ENCODE assay signal across 8 cellular contexts in the genomic region with DNA sequence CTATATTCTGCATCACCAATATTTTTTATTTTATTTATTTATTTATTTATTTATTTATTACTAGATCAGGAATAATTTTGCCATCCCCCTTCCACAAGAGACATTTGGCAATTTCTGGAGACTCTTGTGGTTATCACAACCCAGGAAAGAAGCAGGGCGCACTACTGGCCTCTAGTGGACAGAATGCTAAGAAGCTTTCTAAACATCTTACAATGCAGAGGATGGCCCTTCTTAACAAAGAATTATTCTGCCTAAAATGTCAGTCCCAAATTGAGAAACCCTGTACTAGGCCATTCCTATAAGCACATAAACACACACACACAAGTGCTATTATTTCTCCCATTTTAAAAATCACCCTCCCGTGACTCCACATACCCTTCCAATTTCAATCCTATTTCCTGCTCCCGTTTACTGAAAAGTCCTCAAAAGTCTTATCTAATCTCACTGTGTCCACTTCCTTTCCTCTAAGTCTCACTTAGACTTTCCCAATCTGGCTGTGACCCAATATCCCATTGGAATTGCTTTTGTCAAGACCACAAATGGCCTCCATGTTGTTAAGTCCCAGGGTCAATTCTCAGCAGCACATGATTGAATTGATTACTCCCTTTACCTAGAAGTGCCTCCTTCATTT. TPM values are rescaled to one million over a fixed set of nuclear protein-coding genes. Genes with fewer than 3 reads are reported as not detected.
DNase-seq lines count a peak whose midpoint lies in the region; ATAC-seq and TF ChIP-seq lines count a peak whose summit lies in the region.

No MANE protein-coding gene starts in this region.

- H3K9me2 ChIP-seq in Karpas-422 (replicated peaks; ENCODE audit: insufficient read depth, low read length): no peaks in the 10 kb centered on the region

- no peaks in the 10 kb centered on the region for H3K9me3 ChIP-seq in Karpas-422 (ENCODE audit: low read length)
- H3K9me3 ChIP-seq in left ventricle myocardium inferior (replicated peaks): no peaks in the 10 kb centered on the region

- H3K4me1 ChIP-seq in Karpas-422 (ENCODE audit: low read length) (no peaks in the 10 kb centered on the region), left ventricle myocardium inferior (no peaks in the 10 kb centered on the region)

- peak; percentile 87 for TF ChIP-seq CTCF in left ventricle myocardium inferior (IDR thresholded peaks at IDR 0.05; ENCODE audit: borderline replicate concordance)

- in situ Hi-C loops in SK-MEL-5 (cut with HindIII; ENCODE audit: low pct_unique_long_range_greater_than_20kb, low sequenced_read_pairs): no loop called here

- intact Hi-C loops in left ventricle myocardium inferior (cut with micrococcal nuclease): no loop called here
- intact Hi-C loops in sciatic nerve (cut with DNase I): no loop called here

- no peaks in the 10 kb centered on the region for H4K20me1 ChIP-seq in Karpas-422 (ENCODE audit: insufficient read depth, low read depth, low read length)

- ATAC-seq in sciatic nerve (peak; percentile 78), HG03565 (IDR thresholded peaks at IDR 0.05; ENCODE audit: unreplicated experiment) (no peak), HG02678 (IDR thresholded peaks at IDR 0.05; ENCODE audit: unreplicated experiment) (no peak)

- H3K27me3 ChIP-seq in Karpas-422 (ENCODE audit: low read length): no peaks in the 10 kb centered on the region
- no peaks in the 10 kb centered on the region for H3K27me3 ChIP-seq in left ventricle myocardium inferior (ENCODE audit: low read depth)

- DNase-seq in EL: peak; percentile 76
- DNase-seq in Karpas-422: peak; percentile 84
- peak; percentile 81 for DNase-seq in SK-MEL-5 (ENCODE audit: low read depth, low spot score)
- peak; percentile 21 for DNase-seq in activated naive CD8-positive, alpha-beta T cell treated with anti-CD3 and anti-CD28 coated beads, Interleukin-2, amount 50 U/mL, for 16 hours (ENCODE audit: low read depth, low spot score)
- DNase-seq in left ventricle myocardium inferior: peak; percentile 29
- DNase-seq in sciatic nerve (ENCODE audit: low spot score): peak; percentile 83

- no peak overlapping the region for H2AFZ ChIP-seq in Karpas-422 (ENCODE audit: low read length)

- no peak overlapping the region for H3K9ac ChIP-seq in Karpas-422 (ENCODE audit: low read length)

- no peaks in the 10 kb centered on the region for H3K36me3 ChIP-seq in Karpas-422 (ENCODE audit: insufficient read depth, low read length)
- no peaks in the 10 kb centered on the region for H3K36me3 ChIP-seq in left ventricle myocardium inferior

- no peak overlapping the region for H3K4me2 ChIP-seq in Karpas-422 (ENCODE audit: low read depth, low read length, poor library complexity, severe bottlenecking)

- no peaks in the 10 kb centered on the region for H3K79me2 ChIP-seq in Karpas-422 (ENCODE audit: low read length)

- no peak overlapping the region for H3K27ac ChIP-seq in Karpas-422 (ENCODE audit: low read length)
- H3K27ac ChIP-seq in left ventricle myocardium inferior (replicated peaks): no peak overlapping the region

- H3K4me3 ChIP-seq in Karpas-422 (ENCODE audit: low read length): no peak overlapping the region
- no peak overlapping the region for H3K4me3 ChIP-seq in left ventricle myocardium inferior

RNA-seq across cellular contexts. Expression of gene RNF11, which starts 43.7 kb away (rescaled TPM):
- 10.0 and 12.3 TPM in 2 replicates for total RNA-seq in Karpas-422 (2014; rRNA removed; shearing (Covaris generic); ENCODE audit: low replicate concordance)
- 103 and 110 TPM in 2 replicates for total RNA-seq in SK-MEL-5 (2014; rRNA removed; shearing (Covaris generic))
- polyA plus RNA-seq in SK-MEL-5 (2015; cell fraction: cytosol; rRNA removed): 50.5 and 68.1 TPM in 2 replicates
- polyA plus RNA-seq in SK-MEL-5 (2015; cell fraction: nucleus; rRNA removed): 11.6 and 15.7 TPM in 2 replicates
- total RNA-seq in left ventricle myocardium inferior: 116 TPM
- 98.6 TPM for total RNA-seq in sciatic nerve

Comparison
In these comparisons a context has a peak if more than half of its experiments do, and no peak if none do; other contexts are left out.
1. DNase-seq: peak in every context shown above with its lines; median percentile 84 in Karpas-422; 83 in sciatic nerve; 81 in SK-MEL-5; 76 in EL; 29 in left ventricle myocardium inferior; 21 in activated naive CD8-positive, alpha-beta T cell treated with anti-CD3 and anti-CD28 coated beads, Interleukin-2, amount 50 U/mL, for 16 hours.